In the genomic region with DNA sequence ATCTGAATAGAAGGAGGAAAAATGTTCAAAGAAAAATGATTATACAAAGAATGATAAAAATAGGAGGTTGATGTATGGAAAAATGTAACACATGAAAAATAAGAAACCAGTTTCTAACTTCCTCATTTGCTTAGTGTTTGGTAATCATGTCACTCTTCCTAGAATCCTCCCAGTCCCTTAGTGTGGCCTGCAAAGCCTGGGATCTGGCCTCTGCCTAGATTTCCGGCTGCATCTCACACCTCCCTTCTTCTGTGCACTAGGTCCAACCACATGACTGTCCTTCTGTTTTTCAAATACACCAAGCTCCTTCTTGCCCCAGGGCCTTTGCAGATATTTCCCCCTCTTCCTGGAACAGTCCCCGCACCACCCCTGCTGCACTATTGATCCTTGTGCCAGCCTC, we compare ENCODE assay signal across 18 cellular contexts.
"Had no signal": no experiment of that assay in that cellular context is flagged by ENCODE, and none has a peak within 500 bp of the region (broad histone marks: within the 10 kb centered on the region; RNA-seq: fewer than 3 reads in every experiment).

No MANE protein-coding gene starts in this region.

- H3K36me3 ChIP-seq: prostate gland, sigmoid colon, transverse colon had no signal

- H3K27me3 ChIP-seq: body of pancreas, sigmoid colon, transverse colon had no signal

- H3K4me3 ChIP-seq: body of pancreas, mucosa of descending colon, prostate gland, sigmoid colon, transverse colon had no signal

- DNase-seq: activated CD4-positive, alpha-beta memory T cell treated with anti-CD3 and anti-CD28 coated beads for 36 hours; activated CD4-positive, CD25-positive, alpha-beta regulatory T cell; activated effector memory CD4-positive, alpha-beta T cell treated with anti-CD3 and anti-CD28 coated beads, Interleukin-2, amount 50 U/mL, for 16 hours; activated T-cell treated with anti-CD3 and anti-CD28 coated beads, Interleukin-2, amount 50 U/mL, for 4 hours; amniotic stem cell; dermis blood vessel endothelial cell; immature natural killer cell; mammary epithelial cell; mucosa of descending colon; naive thymus-derived CD8-positive, alpha-beta T cell; sigmoid colon; stimulated activated naive CD4-positive, alpha-beta T cell; substantia nigra; T-helper 17 cell; transverse colon had no signal

- ATAC-seq: activated naive CD4-positive, alpha-beta T cell treated with anti-CD3 and anti-CD28 coated beads, Interleukin-2, amount 50 U/mL, for 72 hours; activated T-cell treated with anti-CD3 and anti-CD28 coated beads, Interleukin-2, amount 50 U/mL, for 4 hours; body of pancreas; mucosa of descending colon; naive thymus-derived CD8-positive, alpha-beta T cell; T-helper 17 cell had no signal

- H3K4me1 ChIP-seq: body of pancreas, prostate gland, sigmoid colon, transverse colon had no signal

- H3K27ac ChIP-seq: body of pancreas, prostate gland, sigmoid colon, transverse colon had no signal

- H3K9me3 ChIP-seq: body of pancreas, prostate gland, transverse colon had no signal
